12 cellular contexts compared by ENCODE assay signal in the genomic region with DNA sequence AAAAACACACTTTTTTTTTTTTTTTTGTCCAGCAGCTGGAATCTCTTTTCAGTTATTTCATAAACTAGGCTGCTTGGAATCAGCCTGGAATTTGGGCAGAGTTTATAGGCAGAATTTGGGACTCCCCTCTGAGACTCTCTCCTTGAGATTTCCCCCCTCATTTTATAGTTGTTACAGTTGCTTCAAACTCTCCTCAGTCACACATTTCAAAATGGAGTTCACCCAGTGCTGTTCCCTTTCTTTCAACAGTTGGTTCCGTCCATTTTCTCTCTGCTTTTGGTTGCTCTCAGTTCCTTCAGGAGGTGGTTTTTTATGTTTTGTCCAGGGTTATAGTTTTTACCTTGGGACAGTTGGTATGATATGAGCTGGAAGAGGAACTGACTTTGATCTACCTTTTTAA. TPM values are rescaled to one million over a fixed set of nuclear protein-coding genes. Genes with fewer than 3 reads are reported as not detected.
A peak's percentile ranks its signal among the peaks of the same experiment; 100 is the strongest.
DNase-seq lines count a peak whose midpoint lies in the region; ATAC-seq, FAIRE-seq and TF ChIP-seq lines count a peak whose summit lies in the region.
"Had no signal": no experiment of that assay in that cellular context is flagged by ENCODE, and none has a peak within 500 bp of the region (broad histone marks: within the 10 kb centered on the region; RNA-seq: fewer than 3 reads in every experiment).

No MANE protein-coding gene starts in this region.

- BruUV-seq in IMR-90 (replicated peaks; lab: Mats Ljungman, UMichigan) (no TSS peak), GM12878 (replicated peaks; lab: Mats Ljungman, UMichigan) (no TSS peak)

- H3K56ac ChIP-seq in IMR-90 (ENCODE audit: extremely low read depth, insufficient read depth, low read length), result no peak overlapping the region

- H3K79me2 ChIP-seq in GM12878 (ENCODE audit: control insufficient read depth, insufficient read depth, low read length), result peaks cover 76% of the 10 kb centered on the region

- WGBS in IMR-90 (ENCODE audit: extremely low coverage in 2 of 2, insufficient read length in 1 of 2), 2 experiments, result no CpG with 5 or more reads among the region's 1 CpG
- WGBS in GM12878 (ENCODE audit: insufficient coverage, insufficient replicate concordance, low lambda C conversion rate, missing lambda C conversion rate), result 13% methylated on average over 1 of the region's 1 CpG

- H3K4me3 ChIP-seq in IMR-90 (ENCODE audit: insufficient read depth, low read depth, low read length), result no peak overlapping the region
- no peak overlapping the region for H3K4me3 ChIP-seq in GM12878
- no peak overlapping the region for H3K4me3 ChIP-seq in BE2C (ENCODE audit: low read depth, low read length)
- no peak overlapping the region for H3K4me3 ChIP-seq in left lung
- H3K4me3 ChIP-seq: vagina had no signal

- no peak overlapping the region for H2BK5ac ChIP-seq in IMR-90 (ENCODE audit: low read depth, low read length, poor library complexity, severe bottlenecking)

- H2AK5ac ChIP-seq in IMR-90 (ENCODE audit: low read depth, low read length), result no peak overlapping the region

- no peaks in the 10 kb centered on the region for H3K9me3 ChIP-seq in IMR-90 (ENCODE audit: control insufficient read depth, insufficient read depth, low read length)
- H3K9me3 ChIP-seq in GM12878 (replicated peaks; ENCODE audit: control insufficient read depth, insufficient read depth, low read length), result no peaks in the 10 kb centered on the region
- no peaks in the 10 kb centered on the region for H3K9me3 ChIP-seq in BE2C
- no peaks in the 10 kb centered on the region for H3K9me3 ChIP-seq in left lung
- H3K9me3 ChIP-seq: vagina had no signal

- peak overlapping the region; percentile 21; the same call in 1 of the 2 replicates for H3K23ac ChIP-seq in IMR-90 (ENCODE audit: low read depth, low read length)

- no peaks in the 10 kb centered on the region for H3K9me3 Mint-ChIP-seq in activated naive CD8-positive, alpha-beta T cell treated with anti-CD3 and anti-CD28 coated beads, Interleukin-2, amount 10 ng/mL, durations not matched to agents 7 days and 5 days
- no peaks in the 10 kb centered on the region for H3K9me3 Mint-ChIP-seq in activated naive CD8-positive, alpha-beta T cell treated with anti-CD3 and anti-CD28 coated beads, Interleukin-2, amount 50 U/mL, for 24 hours

- DNase-seq in activated naive CD8-positive, alpha-beta T cell treated with anti-CD3 and anti-CD28 coated beads, Interleukin-2, amount 10 ng/mL, durations not matched to agents 7 days and 5 days, result no peak
- DNase-seq in activated naive CD8-positive, alpha-beta T cell treated with anti-CD3 and anti-CD28 coated beads, Interleukin-2, amount 50 U/mL, for 24 hours, result no peak
- no peak for DNase-seq in IMR-90
- DNase-seq in GM12878 (ENCODE audit: low read depth, low spot score), result no peak
- no peak for DNase-seq in BE2C
- DNase-seq in NCI-H2029 (lab: John Stamatoyannopoulos, UW), result no peak
- no peak for DNase-seq in left lung
- DNase-seq: NCI-H748 treated with DMSO at 0.1 percent for 48 hours, SIG-M5 had no signal

- H4K5ac ChIP-seq in IMR-90 (ENCODE audit: low read depth, low read length), result no peak overlapping the region

- H3K36me3 ChIP-seq in IMR-90 (ENCODE audit: control insufficient read depth, insufficient read depth, low read length) (peaks cover 10% of the 10 kb centered on the region), GM12878 (ENCODE audit: control insufficient read depth in 2 of 2, insufficient read depth in 2 of 2, low read length in 1 of 2) (peaks cover 22 to 33% of the 10 kb centered on the region in 2 experiments), BE2C (peaks cover 37% of the 10 kb centered on the region), left lung (peaks cover 0 to 31% of the 10 kb centered on the region in 2 donors)

- no peaks in the 10 kb centered on the region for H3K27me3 ChIP-seq in IMR-90 (ENCODE audit: control insufficient read depth, insufficient read depth, low read length)
- no peaks in the 10 kb centered on the region for H3K27me3 ChIP-seq in GM12878 (replicated peaks in 1 of 2; ENCODE audit: control insufficient read depth in 2 of 2, insufficient read depth in 2 of 2, low read length in 1 of 2)
- H3K27me3 ChIP-seq in BE2C, result no peaks in the 10 kb centered on the region
- H3K27me3 ChIP-seq in left lung, result no peaks in the 10 kb centered on the region
- H3K27me3 ChIP-seq: brain microvascular endothelial cell, vagina had no signal

- no peak overlapping the region for H3K4ac ChIP-seq in IMR-90 (ENCODE audit: low read depth, low read length)

- H3K4me1 ChIP-seq in IMR-90 (ENCODE audit: control insufficient read depth, insufficient read depth, low read length) (peaks cover 2% of the 10 kb centered on the region; the same call in 1 of the 2 replicates), GM12878 (ENCODE audit: control insufficient read depth, insufficient read depth, low read length) (peaks cover 6% of the 10 kb centered on the region), BE2C (peaks cover 7% of the 10 kb centered on the region), left lung (no peaks in the 10 kb centered on the region)
- H3K4me1 ChIP-seq: vagina had no signal

- peaks cover 43% of the 10 kb centered on the region for H3K4me1 Mint-ChIP-seq in activated naive CD8-positive, alpha-beta T cell treated with anti-CD3 and anti-CD28 coated beads, Interleukin-2, amount 10 ng/mL, durations not matched to agents 7 days and 5 days
- H3K4me1 Mint-ChIP-seq in activated naive CD8-positive, alpha-beta T cell treated with anti-CD3 and anti-CD28 coated beads, Interleukin-2, amount 50 U/mL, for 24 hours, result peaks cover 24% of the 10 kb centered on the region

- no peak for FAIRE-seq in GM12878 (lab: Jason Lieb, UNC)

- peak overlapping the region; percentile 64 for H3K4me3 Mint-ChIP-seq in activated naive CD8-positive, alpha-beta T cell treated with anti-CD3 and anti-CD28 coated beads, Interleukin-2, amount 10 ng/mL, durations not matched to agents 7 days and 5 days
- H3K4me3 Mint-ChIP-seq in activated naive CD8-positive, alpha-beta T cell treated with anti-CD3 and anti-CD28 coated beads, Interleukin-2, amount 50 U/mL, for 24 hours, result no peak overlapping the region

- no peak overlapping the region for H4K91ac ChIP-seq in IMR-90 (ENCODE audit: insufficient read depth, low read depth, low read length)

- no peak overlapping the region for H3K4me2 ChIP-seq in IMR-90 (ENCODE audit: low read depth, low read length)
- 0 out of 2 replicates have a peak overlapping the region, but pooled peaks have one; percentile 47 for H3K4me2 ChIP-seq in GM12878 (ENCODE audit: control insufficient read depth, insufficient read depth)

- no peak overlapping the region for H2AFZ ChIP-seq in IMR-90 (replicated peaks; ENCODE audit: low read length, poor library complexity)
- 0 out of 2 replicates have a peak overlapping the region, but pooled peaks have one; percentile 29 for H2AFZ ChIP-seq in GM12878 (ENCODE audit: control insufficient read depth, low read depth, low read length)

- H4K8ac ChIP-seq in IMR-90 (ENCODE audit: low read depth in 2 of 2, low read length in 2 of 2), result no peak overlapping the region

- SMC1A ChIA-PET in GM12878 (lab: Charles Lee; ENCODE audit: uncharacterized antibody, unreplicated experiment), result interaction anchor here (0.6 to 4.0 kb wide), 17 partner anchors 9 to 168 kb away, joined by 3 to 25 read pairs (median 6); no protein-coding TSS in a partner anchor

- peaks cover 3% of the 10 kb centered on the region for H3K9me1 ChIP-seq in IMR-90 (ENCODE audit: insufficient read depth, low read length)

- peak; percentile 2 for ATAC-seq in activated naive CD8-positive, alpha-beta T cell treated with anti-CD3 and anti-CD28 coated beads, Interleukin-2, amount 10 ng/mL, durations not matched to agents 7 days and 5 days (ENCODE audit: low read depth)
- ATAC-seq in activated naive CD8-positive, alpha-beta T cell treated with anti-CD3 and anti-CD28 coated beads, Interleukin-2, amount 50 U/mL, for 24 hours, result no peak
- no peak for ATAC-seq in IMR-90 (ENCODE audit: low read depth)
- ATAC-seq in GM12878, result peak; percentile 29
- ATAC-seq in GM19452 (IDR thresholded peaks at IDR 0.05; ENCODE audit: unreplicated experiment), result no peak
- ATAC-seq in left lung, result no peak

- POLR2A ChIA-PET in activated naive CD8-positive, alpha-beta T cell treated with anti-CD3 and anti-CD28 coated beads, Interleukin-2, amount 10 ng/mL, durations not matched to agents 7 days and 5 days (lab: Charles Lee), result interaction anchor here (1.7 to 2.3 kb wide), 2 partner anchors 28 to 42 kb away, joined by 8 to 9 read pairs; a partner anchor contains a TSS
- POLR2A ChIA-PET in IMR-90 (lab: Charles Lee; ENCODE audit: unreplicated experiment), result interaction anchor here (0.6 kb wide), 1 partner anchor 38 kb away, joined by 4 read pairs; no protein-coding TSS in a partner anchor
- POLR2A ChIA-PET in GM12878 (lab: Charles Lee), result interaction anchor here (0.6 kb wide), 1 partner anchor 40 kb away, joined by 4 read pairs; no protein-coding TSS in a partner anchor

- H2BK20ac ChIP-seq in IMR-90 (ENCODE audit: low read depth, low read length), result no peak overlapping the region

- no peak overlapping the region; the same call in 1 of the 2 replicates for H3K14ac ChIP-seq in IMR-90 (replicated peaks; ENCODE audit: low read depth, low read length)

- TF ChIP-seq POLR2A in IMR-90 (IDR thresholded peaks at IDR 0.05; ENCODE audit: low read depth, low read length), result no peak
- no peak for TF ChIP-seq POLR2A in GM12878 (IDR thresholded peaks at IDR 0.05; ENCODE audit: low read depth, low read length)

- dilution Hi-C loops in IMR-90 (cut with HindIII; ENCODE audit: low sequenced_read_pairs, unreplicated experiment), result no loop called here

- H2AK9ac ChIP-seq in IMR-90 (replicated peaks; ENCODE audit: low read depth, low read length, poor library complexity), result no peak overlapping the region

- H3K27me3 Mint-ChIP-seq in activated naive CD8-positive, alpha-beta T cell treated with anti-CD3 and anti-CD28 coated beads, Interleukin-2, amount 10 ng/mL, durations not matched to agents 7 days and 5 days, result no peaks in the 10 kb centered on the region
- no peaks in the 10 kb centered on the region for H3K27me3 Mint-ChIP-seq in activated naive CD8-positive, alpha-beta T cell treated with anti-CD3 and anti-CD28 coated beads, Interleukin-2, amount 50 U/mL, for 24 hours

- intact Hi-C loops in IMR-90 (cut with micrococcal nuclease) (loop anchor here (1.0 to 5.0 kb wide), 4 partner anchors 26 to 150 kb away; a partner anchor contains a TSS), GM12878 (cut with micrococcal nuclease; ENCODE audit: unreplicated experiment) (loop anchor here (1.0 to 5.0 kb wide), 4 partner anchors 26 to 150 kb away; no protein-coding TSS in a partner anchor), left lung (cut with DNase I) (loop anchor here in 1 of 2 donors (10.0 kb wide), 1 partner anchor 154 kb away; no protein-coding TSS in a partner anchor)

- TF ChIP-seq CTCF in IMR-90 (conservative IDR thresholded peaks at IDR 0.05; ENCODE audit: low read depth, low read length) (no peak), GM12878 (IDR thresholded peaks at IDR 0.05 in 2 of 3, conservative IDR thresholded peaks at IDR 0.05 in 1 of 3; ENCODE audit: control insufficient read depth in 2 of 3, extremely low read depth in 1 of 3, insufficient read depth in 1 of 3, low read depth in 3 of 3, low read length in 3 of 3) (no peak), BE2C (IDR thresholded peaks at IDR 0.05; ENCODE audit: low read depth, low read length) (no peak), left lung (IDR thresholded peaks at IDR 0.05) (no peak)

- no peak overlapping the region for H2BK15ac ChIP-seq in IMR-90 (ENCODE audit: low read depth, low read length)

- RAD21 ChIA-PET in GM12878 (lab: Charles Lee; ENCODE audit: unreplicated experiment), result interaction anchor here (1.1 to 2.4 kb wide), 10 partner anchors 12 to 205 kb away, joined by 3 to 16 read pairs (median 5); a partner anchor contains a TSS

- CTCF ChIA-PET in IMR-90 (lab: Yijun Ruan, JAX), result interaction anchor here (0.8 to 2.0 kb wide), 2 partner anchors 9 to 22 kb away, joined by 4 to 7 read pairs; no protein-coding TSS in a partner anchor
- CTCF ChIA-PET in GM12878 (lab: Yijun Ruan, JAX), result interaction anchor here (1.2 to 4.5 kb wide), 21 partner anchors 10 to 178 kb away, joined by 3 to 38 read pairs (median 11); a partner anchor contains a TSS

- H4K20me1 ChIP-seq in IMR-90 (ENCODE audit: insufficient read depth, low read length) (peaks cover 68% of the 10 kb centered on the region), GM12878 (ENCODE audit: control insufficient read depth, insufficient read depth) (peaks cover 8% of the 10 kb centered on the region; the same call in 1 of the 2 replicates)

- peak overlapping the region; percentile 87 for H3K27ac Mint-ChIP-seq in activated naive CD8-positive, alpha-beta T cell treated with anti-CD3 and anti-CD28 coated beads, Interleukin-2, amount 10 ng/mL, durations not matched to agents 7 days and 5 days
- H3K27ac Mint-ChIP-seq in activated naive CD8-positive, alpha-beta T cell treated with anti-CD3 and anti-CD28 coated beads, Interleukin-2, amount 50 U/mL, for 24 hours, result no peak overlapping the region

- no peak for TF ChIP-seq EP300 in GM12878 (IDR thresholded peaks at IDR 0.05; ENCODE audit: borderline replicate concordance in 1 of 2, control insufficient read depth in 1 of 2, low read depth in 2 of 2, low read length in 2 of 2)

- in situ Hi-C loops in IMR-90 (cut with MboI; ENCODE audit: low sequenced_read_pairs), result no loop called here
- in situ Hi-C loops in GM12878 (cut with MboI), result no loop called here

- H3K79me1 ChIP-seq in IMR-90 (ENCODE audit: low read depth in 1 of 2, low read length in 2 of 2), result peaks cover 29 to 67% of the 10 kb centered on the region in 2 experiments

- H3K27ac ChIP-seq in IMR-90 (ENCODE audit: insufficient read depth, low read length) (no peak overlapping the region), GM12878 (ENCODE audit: control insufficient read depth, insufficient read depth) (no peak overlapping the region; the same call in 1 of the 2 replicates), left lung (no peak overlapping the region)
- H3K27ac ChIP-seq: brain microvascular endothelial cell, vagina had no signal

- no peak overlapping the region for H3K9ac ChIP-seq in IMR-90 (ENCODE audit: low read depth, low read length)
- no peak overlapping the region for H3K9ac ChIP-seq in GM12878 (ENCODE audit: control insufficient read depth, insufficient read depth, low read length)

- H3K36me3 Mint-ChIP-seq in activated naive CD8-positive, alpha-beta T cell treated with anti-CD3 and anti-CD28 coated beads, Interleukin-2, amount 10 ng/mL, durations not matched to agents 7 days and 5 days, result peaks cover 25% of the 10 kb centered on the region
- H3K36me3 Mint-ChIP-seq in activated naive CD8-positive, alpha-beta T cell treated with anti-CD3 and anti-CD28 coated beads, Interleukin-2, amount 50 U/mL, for 24 hours (ENCODE audit: low read depth), result peaks cover 43% of the 10 kb centered on the region

- no peak overlapping the region for H2BK120ac ChIP-seq in IMR-90 (ENCODE audit: low read depth, low read length)

- no peak overlapping the region for H3K18ac ChIP-seq in IMR-90 (ENCODE audit: low read depth, low read length)

- TF ChIP-seq RAD21 in IMR-90 (IDR thresholded peaks at IDR 0.05; ENCODE audit: low read length), result no peak
- TF ChIP-seq RAD21 in GM12878 (IDR thresholded peaks at IDR 0.05; ENCODE audit: insufficient read depth, low read depth, low read length), result no peak

RNA-seq across cellular contexts. Expression of a gene that starts 27.5 kb away (rescaled TPM):
- total RNA-seq in activated naive CD8-positive, alpha-beta T cell treated with anti-CD3 and anti-CD28 coated beads, Interleukin-2, amount 10 ng/mL, durations not matched to agents 7 days and 5 days, result 100 to 1,000 TPM; 218 to 231 TPM
- total RNA-seq in IMR-90 (2012; rRNA removed) (62.2 and 68.1 TPM in 2 replicates), GM12878 (2014; rRNA removed) (72.5 and 73.1 TPM in 2 replicates), GM12878 (2014; rRNA removed; fragmentation: Illumina TruSeq; extraction: Trizol) (71.4 and 74.7 TPM in 2 replicates), GM12878 (2021) (137 and 139 TPM in 2 replicates), left lung (10 to 100 TPM; 53.6 to 60.0 TPM)
- polyA plus RNA-seq in IMR-90 (2012; rRNA removed) (29.4 and 35.9 TPM in 2 replicates), GM12878 (2011; rRNA removed) (44.9 and 50.2 TPM in 2 replicates), GM12878 (2014; fragmentation: Illumina TruSeq; extraction: Trizol) (83.4 and 85.0 TPM in 2 replicates), GM12878 (2014; fragmentation: Nextera tagmentation; extraction: Ambion mirVana) (1 to 10 TPM; 8.6 to 9.3 TPM), GM12878 (2014; rRNA removed) (72.6 and 74.8 TPM in 2 replicates), GM12878 (2016; fragmentation: Nextera tagmentation; extraction: Ambion mirVana) (10 to 100 TPM; 42.2 to 62.0 TPM)
- polyA plus RNA-seq in IMR-90 (2012; cell fraction: cytosol; rRNA removed), result 16.7 and 21.3 TPM in 2 replicates
- 73.1 and 75.4 TPM in 2 replicates for polyA plus RNA-seq in IMR-90 (2012; cell fraction: nucleus; rRNA removed; ENCODE audit: low replicate concordance)
- total RNA-seq in GM12878 (2013; cell fraction: nucleolus; rRNA removed), result 179 and 184 TPM in 2 replicates
- 25.3 TPM for polyA plus RNA-seq in GM12878 (2011; ENCODE audit: low read depth)
- polyA plus RNA-seq in GM12878 (2011; cell fraction: cytosol; rRNA removed), result 38.5 and 43.7 TPM in 2 replicates
- polyA plus RNA-seq in GM12878 (2011; cell fraction: nucleus; rRNA removed), result 90.6 and 120 TPM in 2 replicates
- 39.9 and 45.7 TPM in 2 replicates for polyA plus RNA-seq in GM12878 (2012)
- 76.8 and 101 TPM in 2 replicates for polyA minus RNA-seq in GM12878 (2011; rRNA and poly(A)+ RNA removed)
- 43.8 and 49.9 TPM in 2 replicates for polyA minus RNA-seq in GM12878 (2011; cell fraction: cytosol; rRNA and poly(A)+ RNA removed)
- polyA minus RNA-seq in GM12878 (2011; cell fraction: nucleus; rRNA and poly(A)+ RNA removed), result 42.9 and 83.7 TPM in 2 replicates
- polyA plus RNA-seq in BE2C (2012; ENCODE audit: insufficient read depth, insufficient read length, low read depth), result 28.5 TPM

RNA-seq across cellular contexts. Expression of a gene that starts 42.7 kb away (rescaled TPM):
- 10 to 100 TPM; 44.0 to 45.8 TPM for total RNA-seq in activated naive CD8-positive, alpha-beta T cell treated with anti-CD3 and anti-CD28 coated beads, Interleukin-2, amount 10 ng/mL, durations not matched to agents 7 days and 5 days
- 49.3 and 68.0 TPM in 2 replicates for total RNA-seq in IMR-90 (2012; rRNA removed)
- polyA plus RNA-seq in IMR-90 (2012; rRNA removed), result 25.0 and 28.2 TPM in 2 replicates
- polyA plus RNA-seq in IMR-90 (2012; cell fraction: cytosol; rRNA removed), result 14.8 and 16.4 TPM in 2 replicates
- polyA plus RNA-seq in IMR-90 (2012; cell fraction: nucleus; rRNA removed; ENCODE audit: low replicate concordance), result 60.7 and 127 TPM in 2 replicates
- 75.9 and 85.3 TPM in 2 replicates for total RNA-seq in GM12878 (2013; cell fraction: nucleolus; rRNA removed)
- 50.4 and 57.8 TPM in 2 replicates for total RNA-seq in GM12878 (2014; rRNA removed)
- 23.9 and 24.4 TPM in 2 replicates for total RNA-seq in GM12878 (2014; rRNA removed; fragmentation: Illumina TruSeq; extraction: Trizol)
- total RNA-seq in GM12878 (2021), result 59.6 and 65.2 TPM in 2 replicates
- 9.8 TPM for polyA plus RNA-seq in GM12878 (2011; ENCODE audit: low read depth)
- polyA plus RNA-seq in GM12878 (2011; rRNA removed), result 9.6 and 18.4 TPM in 2 replicates
- polyA plus RNA-seq in GM12878 (2011; cell fraction: cytosol; rRNA removed), result 18.0 and 26.3 TPM in 2 replicates
- 124 and 166 TPM in 2 replicates for polyA plus RNA-seq in GM12878 (2011; cell fraction: nucleus; rRNA removed)
- polyA plus RNA-seq in GM12878 (2012), result 17.0 and 20.1 TPM in 2 replicates
- 8.5 and 18.5 TPM in 2 replicates for polyA plus RNA-seq in GM12878 (2014; fragmentation: Illumina TruSeq; extraction: Trizol)
- polyA plus RNA-seq in GM12878 (2014; fragmentation: Nextera tagmentation; extraction: Ambion mirVana), result 1 to 10 TPM; 2.6 to 4.0 TPM
- 36.0 and 46.4 TPM in 2 replicates for polyA plus RNA-seq in GM12878 (2014; rRNA removed)
- 10 to 100 TPM; 37.3 to 39.4 TPM for polyA plus RNA-seq in GM12878 (2016; fragmentation: Nextera tagmentation; extraction: Ambion mirVana)
- polyA minus RNA-seq in GM12878 (2011; rRNA and poly(A)+ RNA removed), result 30.1 and 65.7 TPM in 2 replicates
- polyA minus RNA-seq in GM12878 (2011; cell fraction: cytosol; rRNA and poly(A)+ RNA removed), result 28.0 and 28.7 TPM in 2 replicates
- 38.6 and 52.8 TPM in 2 replicates for polyA minus RNA-seq in GM12878 (2011; cell fraction: nucleus; rRNA and poly(A)+ RNA removed)
- polyA plus RNA-seq in BE2C (2012; ENCODE audit: insufficient read depth, insufficient read length, low read depth), result 74.3 TPM
- 10 to 100 TPM; 40.8 to 52.3 TPM for total RNA-seq in left lung

Comparison
In these comparisons a context has a peak if more than half of its experiments do, and no peak if none do; other contexts are left out.
1. ATAC-seq: peak in activated naive CD8-positive, alpha-beta T cell treated with anti-CD3 and anti-CD28 coated beads, Interleukin-2, amount 10 ng/mL, durations not matched to agents 7 days and 5 days (single experiment) and GM12878 (single experiment); none in activated naive CD8-positive, alpha-beta T cell treated with anti-CD3 and anti-CD28 coated beads, Interleukin-2, amount 50 U/mL, for 24 hours (single experiment), IMR-90 (single experiment), GM19452 (single experiment) and left lung (single experiment).